10 cellular contexts compared by ENCODE assay signal in genomic region chr17:38672788-38673713, GRCh38. TPM values are rescaled to one million over a fixed set of nuclear protein-coding genes. Genes with fewer than 3 reads are reported as not detected.
DNase-seq lines count a peak whose midpoint lies in the region; ATAC-seq and TF ChIP-seq lines count a peak whose summit lies in the region.
"Had no signal": no experiment of that assay in that cellular context is flagged by ENCODE, and none has a peak within 500 bp of the region (broad histone marks: within the 10 kb centered on the region; RNA-seq: fewer than 3 reads in every experiment).

No MANE protein-coding gene starts in this region.

- H2AK5ac ChIP-seq in mesenchymal stem cell (ENCODE audit: low read length, severe bottlenecking): no peak overlapping the region

- H4K8ac ChIP-seq in mesenchymal stem cell (ENCODE audit: low read length): no peak overlapping the region

- no peaks in the 10 kb centered on the region for H3K9me3 Mint-ChIP-seq in activated naive CD4-positive, alpha-beta T cell treated with anti-CD3 and anti-CD28 coated beads, Interleukin-2, amount 50 U/mL, for 24 hours

- no peak overlapping the region for H3K14ac ChIP-seq in mesenchymal stem cell (ENCODE audit: low read length in 2 of 2)

- intact Hi-C loops in vagina (cut with DNase I): no loop called here

- H3K27me3 ChIP-seq in mesenchymal stem cell (ENCODE audit: control insufficient read depth in 1 of 2, insufficient read depth in 1 of 2, low read length in 2 of 2): peaks cover 60 to 68% of the 10 kb centered on the region in 2 experiments
- H3K27me3 ChIP-seq in vagina: peaks cover 22% of the 10 kb centered on the region

- H3K27me3 Mint-ChIP-seq in activated naive CD4-positive, alpha-beta T cell treated with anti-CD3 and anti-CD28 coated beads, Interleukin-2, amount 50 U/mL, for 24 hours: peaks cover 20% of the 10 kb centered on the region

- no peaks in the 10 kb centered on the region for H3K9me3 ChIP-seq in mesenchymal stem cell (ENCODE audit: control insufficient read depth, low read length)
- no peaks in the 10 kb centered on the region for H3K9me3 ChIP-seq in vagina

- H3K36me3 ChIP-seq in mesenchymal stem cell (ENCODE audit: control insufficient read depth in 1 of 2, insufficient read depth in 2 of 2, low read depth in 1 of 2, low read length in 2 of 2): no peaks in the 10 kb centered on the region
- no peaks in the 10 kb centered on the region for H3K36me3 ChIP-seq in vagina

- H3K27ac ChIP-seq in mesenchymal stem cell (ENCODE audit: low read length, poor library complexity, severe bottlenecking): no peak overlapping the region
- no peak overlapping the region for H3K27ac ChIP-seq in vagina

- no peak overlapping the region for H3K27ac Mint-ChIP-seq in activated naive CD4-positive, alpha-beta T cell treated with anti-CD3 and anti-CD28 coated beads, Interleukin-2, amount 50 U/mL, for 24 hours

- H3K4me3 ChIP-seq in mesenchymal stem cell (ENCODE audit: insufficient read depth in 1 of 2, low read depth in 1 of 2, low read length in 2 of 2) (no peak overlapping the region), vagina (peak overlapping the region; percentile 48 to 54)

- H3K4me3 Mint-ChIP-seq in activated naive CD4-positive, alpha-beta T cell treated with anti-CD3 and anti-CD28 coated beads, Interleukin-2, amount 50 U/mL, for 24 hours: peak overlapping the region; percentile 84

- WGBS in mesenchymal stem cell: 2% methylated on average over 30 of the region's 47 CpGs

- H3K23ac ChIP-seq in mesenchymal stem cell (ENCODE audit: low read length in 2 of 2): no peak overlapping the region

- H3K4me1 Mint-ChIP-seq in activated naive CD4-positive, alpha-beta T cell treated with anti-CD3 and anti-CD28 coated beads, Interleukin-2, amount 50 U/mL, for 24 hours: peaks cover 43% of the 10 kb centered on the region

- H3K4me1 ChIP-seq in mesenchymal stem cell (ENCODE audit: control insufficient read depth, insufficient read depth, low read depth, low read length) (peaks cover 18% of the 10 kb centered on the region), vagina (peaks cover 34% of the 10 kb centered on the region)

- TF ChIP-seq CTCF in vagina (IDR thresholded peaks at IDR 0.05): no peak

- no peak overlapping the region for H2BK12ac ChIP-seq in mesenchymal stem cell (ENCODE audit: low read length in 2 of 2)

- no peak overlapping the region for H4K91ac ChIP-seq in mesenchymal stem cell (ENCODE audit: low read length)

- no peak overlapping the region for H2AFZ ChIP-seq in mesenchymal stem cell (ENCODE audit: low read depth, low read length)

- no peak for ATAC-seq in esophagus mucosa
- ATAC-seq in GM19455 (IDR thresholded peaks at IDR 0.05; ENCODE audit: unreplicated experiment): no peak

- peak; percentile 30 for DNase-seq in stimulated activated CD4-positive, alpha-beta T cell treated with anti-CD3 and anti-CD28 coated beads, Interleukin-15, amount 100 ng/mL, for 24 hours
- DNase-seq in stimulated activated CD4-positive, alpha-beta T cell treated with anti-CD3 and anti-CD28 coated beads, Interleukin-12 subunit alpha, Interleukin-12 subunit beta, amount 100 ng/mL, for 4 hours: no peak
- no peak for DNase-seq in mesenchymal stem cell
- no peak for DNase-seq in vagina (ENCODE audit: extremely low spot score in 2 of 2)
- DNase-seq in SIG-M5 treated with dmso at 0.1 percent for 504 hours (lab: John Stamatoyannopoulos, UW; ENCODE audit: unreplicated experiment): no peak
- DNase-seq: COR-L47, NCI-H524 treated with DMSO at 0.1 percent for 48 hours had no signal

- H3K18ac ChIP-seq in mesenchymal stem cell (ENCODE audit: low read depth in 1 of 2, low read length in 2 of 2): no peak overlapping the region

- no peak for TF ChIP-seq POLR2A in vagina (IDR thresholded peaks at IDR 0.05)

- H3K9ac ChIP-seq in mesenchymal stem cell (ENCODE audit: low read length): no peak overlapping the region

- H2BK5ac ChIP-seq in mesenchymal stem cell (ENCODE audit: low read depth, low read length, poor library complexity, severe bottlenecking): no peak overlapping the region

- H3K36me3 Mint-ChIP-seq in activated naive CD4-positive, alpha-beta T cell treated with anti-CD3 and anti-CD28 coated beads, Interleukin-2, amount 50 U/mL, for 24 hours: no peaks in the 10 kb centered on the region

- H2BK15ac ChIP-seq in mesenchymal stem cell (ENCODE audit: low read depth, poor library complexity, severe bottlenecking): no peak overlapping the region

- H2BK120ac ChIP-seq in mesenchymal stem cell (ENCODE audit: low read depth, low read length): no peak overlapping the region

- no peaks in the 10 kb centered on the region for H3K79me1 ChIP-seq in mesenchymal stem cell (replicated peaks; ENCODE audit: low read length, poor library complexity, severe bottlenecking)

- no peak overlapping the region for H3K4ac ChIP-seq in mesenchymal stem cell (ENCODE audit: low read depth in 1 of 2, low read length in 2 of 2)

- H3K4me2 ChIP-seq in mesenchymal stem cell (ENCODE audit: low read length, poor library complexity, severe bottlenecking): peak overlapping the region; percentile 8

RNA-seq across cellular contexts. Expression of gene EPOP, which starts 1.7 kb away (rescaled TPM):
- 0.47 TPM for polyA plus RNA-seq in mesenchymal stem cell (2013, experiment 1 of 2)
- 0.48 TPM for polyA plus RNA-seq in mesenchymal stem cell (2013, experiment 2 of 2)
- 0.98 TPM for total RNA-seq in vagina
- 4.9 TPM for total RNA-seq in esophagus mucosa

RNA-seq across cellular contexts. Expression of gene MLLT6, which starts 32.0 kb away (rescaled TPM):
- 12.6 TPM for polyA plus RNA-seq in mesenchymal stem cell (2013, experiment 1 of 2)
- 11.8 TPM for polyA plus RNA-seq in mesenchymal stem cell (2013, experiment 2 of 2)
- total RNA-seq in vagina (70.2 TPM), esophagus mucosa (40.2 TPM)

RNA-seq across cellular contexts. Expression of gene CISD3, which starts 57.1 kb away (rescaled TPM):
- polyA plus RNA-seq in mesenchymal stem cell (2013, experiment 1 of 2): 18.8 TPM
- polyA plus RNA-seq in mesenchymal stem cell (2013, experiment 2 of 2): 19.6 TPM
- total RNA-seq in vagina (12.8 TPM), esophagus mucosa (28.6 TPM)

Comparison
In these comparisons a context has a peak if more than half of its experiments do, and no peak if none do; other contexts are left out.
1. H3K4me3 ChIP-seq: peak in vagina (2 of 2); none in mesenchymal stem cell (0 of 2).